ENCODE assay signal across 8 cellular contexts in genomic region chr20:1802385-1803215, GRCh38.
DNase-seq lines count a peak whose midpoint lies in the region; ATAC-seq and TF ChIP-seq lines count a peak whose summit lies in the region.

No MANE protein-coding gene starts in this region.

- no peaks in the 10 kb centered on the region for H3K9me3 ChIP-seq in MM.1S (replicated peaks; ENCODE audit: insufficient read depth, low read length)

- H4K20me1 ChIP-seq in MM.1S (ENCODE audit: insufficient read depth, low read length) = no peaks in the 10 kb centered on the region

- H3K27me3 ChIP-seq in MM.1S (replicated peaks; ENCODE audit: insufficient read depth, low read length) = peaks cover 3% of the 10 kb centered on the region; the same call in 1 of the 2 replicates

- no peak overlapping the region; the same call in 1 of the 2 replicates for H3K27ac Mint-ChIP-seq in WTC11
- no peak overlapping the region for H3K27ac Mint-ChIP-seq in stimulated activated naive CD8-positive, alpha-beta T cell treated with anti-CD3 and anti-CD28 coated beads, Interleukin-15, amount 100 ng/mL, for 72 hours

- H2AFZ ChIP-seq in MM.1S (ENCODE audit: low read length) = peak overlapping the region; percentile 47

- ATAC-seq in WTC11 = peak; percentile 73
- ATAC-seq in stimulated activated naive CD8-positive, alpha-beta T cell treated with anti-CD3 and anti-CD28 coated beads, Interleukin-15, amount 100 ng/mL, for 72 hours = peak; percentile 81
- ATAC-seq in GM21515 (IDR thresholded peaks at IDR 0.05; ENCODE audit: unreplicated experiment) = no peak

- H3K27ac ChIP-seq in MM.1S (ENCODE audit: low read length) = no peak overlapping the region
- H3K27ac ChIP-seq in epithelial cell of prostate = peak overlapping the region; percentile 74

- peak overlapping the region; percentile 94 for H3K4me2 ChIP-seq in MM.1S (ENCODE audit: low read depth, low read length)

- no peaks in the 10 kb centered on the region for H3K9me2 ChIP-seq in MM.1S (replicated peaks; ENCODE audit: insufficient read depth, low read length)

- TF ChIP-seq CTCF in MM.1S (IDR thresholded peaks at IDR 0.05; ENCODE audit: low read length) (peak; percentile 73), WTC11 (IDR thresholded peaks at IDR 0.05) (no peak)

- CTCF ChIA-PET in WTC11 (lab: Charles Lee) = interaction anchor here (0.6 to 4.5 kb wide), 45 partner anchors 8 to 405 kb away, joined by 3 to 36 read pairs (median 4); no protein-coding TSS in a partner anchor

- peaks cover 11% of the 10 kb centered on the region; the same call in 1 of the 2 replicates for H3F3A ChIP-seq in MM.1S (ENCODE audit: insufficient read depth, low read length)

- peaks cover 42% of the 10 kb centered on the region for H3K4me1 Mint-ChIP-seq in WTC11
- H3K4me1 Mint-ChIP-seq in stimulated activated naive CD8-positive, alpha-beta T cell treated with anti-CD3 and anti-CD28 coated beads, Interleukin-15, amount 100 ng/mL, for 72 hours = peaks cover 13% of the 10 kb centered on the region

- H3K36me3 ChIP-seq in MM.1S (replicated peaks; ENCODE audit: insufficient read depth, low read length) = no peaks in the 10 kb centered on the region

- H3K27me3 Mint-ChIP-seq in WTC11 (ENCODE audit: low read depth) = peaks cover 29% of the 10 kb centered on the region
- H3K27me3 Mint-ChIP-seq in stimulated activated naive CD8-positive, alpha-beta T cell treated with anti-CD3 and anti-CD28 coated beads, Interleukin-15, amount 100 ng/mL, for 72 hours = peaks cover 80% of the 10 kb centered on the region

- no peaks in the 10 kb centered on the region for H3K9me3 Mint-ChIP-seq in WTC11
- no peaks in the 10 kb centered on the region for H3K9me3 Mint-ChIP-seq in stimulated activated naive CD8-positive, alpha-beta T cell treated with anti-CD3 and anti-CD28 coated beads, Interleukin-15, amount 100 ng/mL, for 72 hours

- H3K36me3 Mint-ChIP-seq in WTC11 = no peaks in the 10 kb centered on the region

- peak overlapping the region; percentile 84 for H3K4me3 Mint-ChIP-seq in WTC11
- peak overlapping the region; percentile 64 to 74 for H3K4me3 Mint-ChIP-seq in stimulated activated naive CD8-positive, alpha-beta T cell treated with anti-CD3 and anti-CD28 coated beads, Interleukin-15, amount 100 ng/mL, for 72 hours

- peaks cover 18% of the 10 kb centered on the region for H3K4me1 ChIP-seq in MM.1S (ENCODE audit: low read length)

- POLR2A ChIA-PET in WTC11 (lab: Charles Lee) = interaction anchor here (1.0 kb wide), 2 partner anchors 46 to 144 kb away, joined by 3 to 4 read pairs; no protein-coding TSS in a partner anchor

- H3K4me3 ChIP-seq in MM.1S (ENCODE audit: low read length) = peak overlapping the region; percentile 63

- H3K9ac ChIP-seq in MM.1S (ENCODE audit: low read length) = peak overlapping the region; percentile 42; the same call in 1 of the 2 replicates

- H3K79me2 ChIP-seq in MM.1S (ENCODE audit: low read length) = no peaks in the 10 kb centered on the region

- DNase-seq in SIG-M5 treated with dmso at 0.1 percent for 504 hours (lab: John Stamatoyannopoulos, UW; ENCODE audit: unreplicated experiment) = peak; percentile 75
- no peak for DNase-seq in SIG-M5 (lab: John Stamatoyannopoulos, UW)
- DNase-seq in MM.1S = peak; percentile 64
- DNase-seq in WTC11 (ENCODE audit: low spot score) = peak; percentile 79
- no peak for DNase-seq in epithelial cell of prostate (ENCODE audit: low read depth, low spot score)
- DNase-seq in midbrain (lab: John Stamatoyannopoulos, UW) = peak; percentile 86
- peak; percentile 50 to 59 for DNase-seq in stimulated activated naive CD8-positive, alpha-beta T cell treated with anti-CD3 and anti-CD28 coated beads, Interleukin-15, amount 100 ng/mL, for 72 hours

TF ChIP-seq in WTC11, 78 proteins besides CTCF, POLR2A, EP300 and RAD21:
- TF ChIP-seq FOXP4 (CRISPR knock-in tag; IDR thresholded peaks at IDR 0.05) = 0 out of 2 replicates have a peak, but pooled peaks have one; percentile 29
- peak; percentile 60; the same call in 1 of the 2 replicates for TF ChIP-seq HMGXB4 (CRISPR knock-in tag; IDR thresholded peaks at IDR 0.05)
- TF ChIP-seq SOX15 (CRISPR knock-in tag; IDR thresholded peaks at IDR 0.05) = no peak
- TF ChIP-seq PRDM15 (CRISPR knock-in tag; IDR thresholded peaks at IDR 0.05) = no peak
- 0 out of 2 replicates have a peak, but pooled peaks have one; percentile 19 for TF ChIP-seq SP1 (CRISPR knock-in tag; conservative IDR thresholded peaks at IDR 0.05)
- no peak for TF ChIP-seq ZNF671 (CRISPR knock-in tag; IDR thresholded peaks at IDR 0.05)
- TF ChIP-seq NFATC4 (CRISPR knock-in tag; IDR thresholded peaks at IDR 0.05) = no peak
- no peak for TF ChIP-seq ZNF121 (CRISPR knock-in tag; IDR thresholded peaks at IDR 0.05)
- TF ChIP-seq GTF2I (CRISPR knock-in tag; conservative IDR thresholded peaks at IDR 0.05) = peak; percentile 91
- TF ChIP-seq ETV6 (CRISPR knock-in tag; IDR thresholded peaks at IDR 0.05) = 0 out of 2 replicates have a peak, but pooled peaks have one; percentile 37
- 0 out of 2 replicates have a peak, but pooled peaks have one; percentile 26 for TF ChIP-seq TEAD1 (CRISPR knock-in tag; IDR thresholded peaks at IDR 0.05)

Comparison
In these comparisons a context has a peak if more than half of its experiments do, and no peak if none do; other contexts are left out.
1. DNase-seq: peak in SIG-M5 treated with dmso at 0.1 percent for 504 hours (single experiment), MM.1S (single experiment), WTC11 (single experiment), midbrain (single experiment) and stimulated activated naive CD8-positive, alpha-beta T cell treated with anti-CD3 and anti-CD28 coated beads, Interleukin-15, amount 100 ng/mL, for 72 hours (2 of 2); none in SIG-M5 (single experiment) and epithelial cell of prostate (single experiment).